In genomic region chr20:57332105-57333089, GRCh38 we compare ENCODE assay signal across 15 cellular contexts. TPM values are rescaled to one million over a fixed set of nuclear protein-coding genes. Genes with fewer than 3 reads are reported as not detected.
DNase-seq lines count a peak whose midpoint lies in the region; FAIRE-seq lines count a peak whose summit lies in the region.
"Had no signal": no experiment of that assay in that cellular context is flagged by ENCODE, and none has a peak within 500 bp of the region (broad histone marks: within the 10 kb centered on the region; RNA-seq: fewer than 3 reads in every experiment).

No MANE protein-coding gene starts in this region.

- no peak for FAIRE-seq in RCC 7860 (lab: Jason Lieb, UNC)

- in situ Hi-C loops in SK-MEL-5 (cut with HindIII; ENCODE audit: low pct_unique_long_range_greater_than_20kb, low sequenced_read_pairs), result no loop called here

- DNase-seq in DMS79 (lab: John Stamatoyannopoulos, UW), result peak; percentile 26
- DNase-seq in HT-29 (ENCODE audit: low spot score), result peak; percentile 59
- DNase-seq in SK-MEL-5 (ENCODE audit: low read depth, low spot score), result peak; percentile 38
- DNase-seq in kidney glomerular epithelial cell (lab: John Stamatoyannopoulos, UW), result peak; percentile 10
- DNase-seq in RCC 7860 (ENCODE audit: low spot score), result no peak
- DNase-seq in A172 (ENCODE audit: low spot score), result no peak
- no peak for DNase-seq in glomerular visceral epithelial cell (ENCODE audit: extremely low spot score)
- DNase-seq in germinal center (ENCODE audit: low spot score), result no peak
- DNase-seq: dorsolateral prefrontal cortex; lower lobe of right lung; NCI-H82; ovary; stimulated activated naive CD8-positive, alpha-beta T cell treated with anti-CD3 and anti-CD28 coated beads, Interleukin-15, amount 100 ng/mL, for 72 hours; T-helper 9 cell had no signal

RNA-seq across cellular contexts. Expression of gene SPO11, which starts 2.8 kb away (rescaled TPM):
- total RNA-seq in HT-29 (2014; rRNA removed; shearing (Covaris generic)), result not detected in 2 replicates
- not detected in 2 replicates for total RNA-seq in SK-MEL-5 (2014; rRNA removed; shearing (Covaris generic))
- not detected in 2 replicates for polyA plus RNA-seq in SK-MEL-5 (2015; cell fraction: cytosol; rRNA removed)
- not detected in 2 replicates for polyA plus RNA-seq in SK-MEL-5 (2015; cell fraction: nucleus; rRNA removed)
- total RNA-seq in A172 (2014; rRNA removed; shearing (Covaris generic)), result not detected in 2 replicates
- total RNA-seq: dorsolateral prefrontal cortex, glomerular endothelial cell, lower lobe of right lung, ovary had no signal
- polyA plus RNA-seq: ovary had no signal

RNA-seq across cellular contexts. Expression of gene RAE1, which starts 18.7 kb away (rescaled TPM):
- total RNA-seq in HT-29 (2014; rRNA removed; shearing (Covaris generic)), result 57.7 and 67.9 TPM in 2 replicates
- total RNA-seq in SK-MEL-5 (2014; rRNA removed; shearing (Covaris generic)), result 59.0 and 62.6 TPM in 2 replicates
- polyA plus RNA-seq in SK-MEL-5 (2015; cell fraction: cytosol; rRNA removed), result 69.0 and 73.2 TPM in 2 replicates
- polyA plus RNA-seq in SK-MEL-5 (2015; cell fraction: nucleus; rRNA removed), result 63.1 and 75.8 TPM in 2 replicates
- total RNA-seq in A172 (2014; rRNA removed; shearing (Covaris generic)), result 42.8 and 56.5 TPM in 2 replicates

RNA-seq across cellular contexts. Expression of gene RBM38, which starts 58.8 kb away (rescaled TPM):
- 98.7 and 102 TPM in 2 replicates for total RNA-seq in HT-29 (2014; rRNA removed; shearing (Covaris generic))
- 12.8 and 13.7 TPM in 2 replicates for total RNA-seq in SK-MEL-5 (2014; rRNA removed; shearing (Covaris generic))
- 32.1 and 33.4 TPM in 2 replicates for polyA plus RNA-seq in SK-MEL-5 (2015; cell fraction: cytosol; rRNA removed)
- 7.5 and 15.8 TPM in 2 replicates for polyA plus RNA-seq in SK-MEL-5 (2015; cell fraction: nucleus; rRNA removed)
- 41.4 and 53.5 TPM in 2 replicates for total RNA-seq in A172 (2014; rRNA removed; shearing (Covaris generic))

Comparison
In these comparisons a context has a peak if more than half of its experiments do, and no peak if none do; other contexts are left out.
1. DNase-seq: peak in DMS79 (single experiment), HT-29 (single experiment), SK-MEL-5 (single experiment) and kidney glomerular epithelial cell (single experiment); none in RCC 7860 (single experiment), A172 (single experiment), glomerular visceral epithelial cell (single experiment) and germinal center (single experiment).